Comparison of ENCODE assay signal across 18 cellular contexts in genomic region chr10:27660705-27661104, GRCh38.
DNase-seq lines count a peak whose midpoint lies in the region; ATAC-seq and TF ChIP-seq lines count a peak whose summit lies in the region.
"Had no signal": no experiment of that assay in that cellular context is flagged by ENCODE, and none has a peak within 500 bp of the region (broad histone marks: within the 10 kb centered on the region; RNA-seq: fewer than 3 reads in every experiment).

No MANE protein-coding gene starts in this region.

- CTCF ChIA-PET in GM10248 (lab: Yijun Ruan, JAX): interaction anchor here (1.6 to 1.7 kb wide), 2 partner anchors 11 to 28 kb away, joined by 4 to 5 read pairs; no protein-coding TSS in a partner anchor

- ATAC-seq in omental fat pad (ENCODE audit: low FRiP score): peak; percentile 53
- no peak for ATAC-seq in HG03460 (IDR thresholded peaks at IDR 0.05; ENCODE audit: unreplicated experiment)
- ATAC-seq: K562, Panc1 had no signal

- no peak for TF ChIP-seq CTCF in omental fat pad (IDR thresholded peaks at IDR 0.05)
- no peak for TF ChIP-seq CTCF in GM10248 (IDR thresholded peaks at IDR 0.05; ENCODE audit: control extremely low read depth, extremely low read depth, low read depth, missing control alignments)

- in situ Hi-C loops in KBM-7 (cut with MboI; ENCODE audit: low pct_unique_long_range_greater_than_20kb, low sequenced_read_pairs): no loop called here

- POLR2A ChIA-PET in GM10248 (lab: Yijun Ruan, JAX): no interaction called here

- peak; percentile 57 for DNase-seq in SIG-M5 treated with dmso at 0.1 percent for 504 hours (lab: John Stamatoyannopoulos, UW; ENCODE audit: unreplicated experiment)
- DNase-seq in SIG-M5 (lab: John Stamatoyannopoulos, UW): no peak
- peak; percentile 11 for DNase-seq in KBM-7
- DNase-seq in NOMO-1 treated with dmso at 0.1 percent for 144 hours (lab: John Stamatoyannopoulos, UW; ENCODE audit: unreplicated experiment): peak; percentile 86
- DNase-seq in omental fat pad (ENCODE audit: low spot score): no peak
- DNase-seq in GM10248 (ENCODE audit: extremely low spot score): no peak
- DNase-seq in NCI-H524 (lab: John Stamatoyannopoulos, UW): no peak
- DNase-seq: Calu3; CD4-positive, CD25-positive, alpha-beta regulatory T cell; DMS79; NCI-H1417; NCI-H2029; NCI-H510A treated with DMSO at 0.1 percent for 48 hours; SHP77 treated with DMSO at 0.1 percent for 48 hours; T-helper 2 cell had no signal

Comparison
In these comparisons a context has a peak if more than half of its experiments do, and no peak if none do; other contexts are left out.
1. DNase-seq: peak in SIG-M5 treated with dmso at 0.1 percent for 504 hours (single experiment), KBM-7 (single experiment) and NOMO-1 treated with dmso at 0.1 percent for 144 hours (single experiment); none in SIG-M5 (single experiment), omental fat pad (single experiment), GM10248 (single experiment) and NCI-H524 (0 of 2).